Comparison of ENCODE assay signal across 23 cellular contexts in genomic region chr3:190558316-190558715, GRCh38. TPM values are rescaled to one million over a fixed set of nuclear protein-coding genes. Genes with fewer than 3 reads are reported as not detected.
DNase-seq lines count a peak whose midpoint lies in the region; ATAC-seq, FAIRE-seq and TF ChIP-seq lines count a peak whose summit lies in the region.
"Had no signal": no experiment of that assay in that cellular context is flagged by ENCODE, and none has a peak within 500 bp of the region (broad histone marks: within the 10 kb centered on the region; RNA-seq: fewer than 3 reads in every experiment).

No MANE protein-coding gene starts in this region.

- H3K9me2 ChIP-seq in MM.1S (replicated peaks; ENCODE audit: insufficient read depth, low read length), result no peaks in the 10 kb centered on the region

- H3F3A ChIP-seq in MM.1S (ENCODE audit: insufficient read depth, low read length) (no peaks in the 10 kb centered on the region), smooth muscle cell (ENCODE audit: low read depth) (peaks cover 6% of the 10 kb centered on the region)

- H3K36me3 ChIP-seq in right lobe of liver, result no peaks in the 10 kb centered on the region
- peaks cover 0 to 2% of the 10 kb centered on the region in 2 experiments; a peak in 3 of 5 replicates for H3K36me3 ChIP-seq in HepG2 (replicated peaks in 1 of 2; ENCODE audit: control insufficient read depth in 1 of 2, insufficient read depth in 2 of 2, low read length in 2 of 2)
- H3K36me3 ChIP-seq in MM.1S (replicated peaks; ENCODE audit: insufficient read depth, low read length), result no peaks in the 10 kb centered on the region
- peaks cover 18% of the 10 kb centered on the region for H3K36me3 ChIP-seq in smooth muscle cell (ENCODE audit: low read depth)
- no peaks in the 10 kb centered on the region for H3K36me3 ChIP-seq in BE2C

- intact Hi-C loops in right lobe of liver (cut with DNase I), result no loop called here
- intact Hi-C loops in HepG2 (cut with micrococcal nuclease; ENCODE audit: unreplicated experiment), result no loop called here

- H3K79me2 ChIP-seq in HepG2 (ENCODE audit: insufficient read depth, low read length) (peaks cover 11% of the 10 kb centered on the region), MM.1S (ENCODE audit: low read length) (no peaks in the 10 kb centered on the region), smooth muscle cell (ENCODE audit: low read depth) (peaks cover 5% of the 10 kb centered on the region)

- no peak for TF ChIP-seq EP300 in HepG2 (IDR thresholded peaks at IDR 0.05; ENCODE audit: low read depth in 2 of 2, low read length in 2 of 2)
- no peak for TF ChIP-seq EP300 in HepG2 (CRISPR knock-in tag; IDR thresholded peaks at IDR 0.05; ENCODE audit: borderline replicate concordance)

- CTCF ChIA-PET in HepG2 (lab: Yijun Ruan, JAX; ENCODE audit: low intra/inter-chr PET ratio, low total read pairs), result no interaction called here

- H3K27me3 ChIP-seq in right lobe of liver (no peaks in the 10 kb centered on the region), HepG2 (ENCODE audit: control insufficient read depth in 1 of 2, insufficient read depth in 2 of 2, low read length in 2 of 2) (no peaks in the 10 kb centered on the region), MM.1S (replicated peaks; ENCODE audit: insufficient read depth, low read length) (no peaks in the 10 kb centered on the region), smooth muscle cell (ENCODE audit: low read depth) (no peaks in the 10 kb centered on the region), BE2C (no peaks in the 10 kb centered on the region)
- H3K27me3 ChIP-seq: BLaER1 treated with 17β-estradiol and CSF1 and Interleukin-3, amounts not matched to agents 10 nM and 100 nM had no signal

- DNase-seq in right lobe of liver (no peak), HepG2 (ENCODE audit: low spot score) (no peak), MM.1S (no peak), smooth muscle cell (lab: John Stamatoyannopoulos, UW; ENCODE audit: unreplicated experiment) (no peak), NCI-H1092 (lab: John Stamatoyannopoulos, UW) (no peak), BE2C (no peak), NCI-H1417 treated with DMSO at 0.1 percent for 48 hours (lab: John Stamatoyannopoulos, UW) (no peak)
- DNase-seq: 8988T; CD8-positive, alpha-beta T cell; DMS 273 treated with DMSO at 0.1 percent for 48 hours; DMS53; DND-41; EL; GOT3; H7; HFFc6; KBM-7 had no signal

- POLR2A ChIA-PET in HepG2 (lab: Yijun Ruan, JAX), result no interaction called here

- H3K4me3 ChIP-seq in right lobe of liver (no peak overlapping the region), HepG2 (replicated peaks in 1 of 3; ENCODE audit: insufficient read depth in 1 of 3, low read depth in 2 of 3, low read length in 3 of 3) (no peak overlapping the region), MM.1S (ENCODE audit: low read length) (no peak overlapping the region), smooth muscle cell (no peak overlapping the region), BE2C (ENCODE audit: low read depth, low read length) (no peak overlapping the region)
- H3K4me3 ChIP-seq: BLaER1 treated with 17β-estradiol and CSF1 and Interleukin-3, amounts not matched to agents 10 nM and 100 nM had no signal

- no peak for FAIRE-seq in HepG2 (lab: Jason Lieb, UNC)
- FAIRE-seq: GM12891, HTR-8/SVneo had no signal

- H3K9me3 ChIP-seq in right lobe of liver (no peaks in the 10 kb centered on the region), HepG2 (ENCODE audit: low read length) (0 out of 2 replicates have a peak, but pooled peaks cover 3% of the 10 kb centered on the region), MM.1S (replicated peaks; ENCODE audit: insufficient read depth, low read length) (no peaks in the 10 kb centered on the region), smooth muscle cell (replicated peaks; ENCODE audit: low read depth) (no peaks in the 10 kb centered on the region), BE2C (no peaks in the 10 kb centered on the region)

- H3K9ac ChIP-seq in HepG2 (ENCODE audit: insufficient read depth, low read depth, low read length), result no peak overlapping the region
- H3K9ac ChIP-seq in MM.1S (ENCODE audit: low read length), result no peak overlapping the region
- H3K9ac ChIP-seq in smooth muscle cell (ENCODE audit: low read depth), result no peak overlapping the region
- H3K9ac ChIP-seq: BLaER1 treated with 17β-estradiol and CSF1 and Interleukin-3, amounts not matched to agents 10 nM and 100 nM had no signal

- H4K20me1 ChIP-seq in HepG2 (ENCODE audit: insufficient read depth, low read length) (no peaks in the 10 kb centered on the region), MM.1S (ENCODE audit: insufficient read depth, low read length) (no peaks in the 10 kb centered on the region), smooth muscle cell (ENCODE audit: low read depth) (no peaks in the 10 kb centered on the region)
- H4K20me1 ChIP-seq: BLaER1 treated with 17β-estradiol and CSF1 and Interleukin-3, amounts not matched to agents 10 nM and 100 nM had no signal

- H3K4me1 ChIP-seq in right lobe of liver, result peaks cover 0 to 43% (median 8%) of the 10 kb centered on the region in 4 donors
- H3K4me1 ChIP-seq in HepG2 (ENCODE audit: insufficient read depth, low read length), result peaks cover 36% of the 10 kb centered on the region
- H3K4me1 ChIP-seq in MM.1S (ENCODE audit: low read length), result peaks cover 20% of the 10 kb centered on the region
- H3K4me1 ChIP-seq in smooth muscle cell (ENCODE audit: low read depth), result peaks cover 7% of the 10 kb centered on the region
- H3K4me1 ChIP-seq in BE2C, result no peaks in the 10 kb centered on the region

- TF ChIP-seq RAD21 in HepG2 (CRISPR knock-in tag; IDR thresholded peaks at IDR 0.05), result no peak

- no TSS peak for BruUV-seq in HepG2 (replicated peaks; lab: Mats Ljungman, UMichigan)

- TF ChIP-seq POLR2A in right lobe of liver (IDR thresholded peaks at IDR 0.05), result no peak
- TF ChIP-seq POLR2A in HepG2 (IDR thresholded peaks at IDR 0.05; ENCODE audit: insufficient read depth in 1 of 2, low read depth in 2 of 2, low read length in 2 of 2), result no peak

- H3K4me2 ChIP-seq in HepG2 (ENCODE audit: low read depth, low read length), result no peak overlapping the region
- H3K4me2 ChIP-seq in MM.1S (ENCODE audit: low read depth, low read length), result peak overlapping the region; percentile 7; the same call in 1 of the 2 replicates
- H3K4me2 ChIP-seq in smooth muscle cell, result no peak overlapping the region

- ATAC-seq in right lobe of liver (no peak), HepG2 (no peak), GM18909 (IDR thresholded peaks at IDR 0.05; ENCODE audit: poor library complexity, unreplicated experiment) (peak; percentile 45)
- ATAC-seq: CD8-positive, alpha-beta T cell; HCT116 had no signal

- H2AFZ ChIP-seq in HepG2 (ENCODE audit: low read length) (no peak overlapping the region), MM.1S (ENCODE audit: low read length) (no peak overlapping the region), smooth muscle cell (ENCODE audit: low read depth) (no peak overlapping the region)

- H3K27ac ChIP-seq in right lobe of liver, result peak overlapping the region in 2 of 3 donors; percentile 78 to 84
- H3K27ac ChIP-seq in HepG2 (ENCODE audit: extremely low read length, insufficient read depth, low read length), result no peak overlapping the region
- H3K27ac ChIP-seq in MM.1S (ENCODE audit: low read length), result no peak overlapping the region
- H3K27ac ChIP-seq in smooth muscle cell (ENCODE audit: low read depth), result peak overlapping the region; percentile 16
- H3K27ac ChIP-seq: BLaER1 treated with 17β-estradiol and CSF1 and Interleukin-3, amounts not matched to agents 10 nM and 100 nM had no signal

- TF ChIP-seq CTCF in right lobe of liver (IDR thresholded peaks at IDR 0.05) (no peak), HepG2 (CRISPR knock-in tag; IDR thresholded peaks at IDR 0.05) (no peak), MM.1S (IDR thresholded peaks at IDR 0.05; ENCODE audit: low read length) (no peak), smooth muscle cell (IDR thresholded peaks at IDR 0.05; ENCODE audit: borderline replicate concordance, insufficient read depth, poor library complexity, severe bottlenecking) (no peak), BE2C (IDR thresholded peaks at IDR 0.05; ENCODE audit: low read depth, low read length) (no peak)

- 91% methylated on average over 1 of the region's 1 CpG for WGBS in right lobe of liver (ENCODE audit: insufficient coverage, low coverage, low lambda C conversion rate, missing lambda C conversion rate)
- 98% methylated on average over 1 of the region's 1 CpG for WGBS in HepG2 (ENCODE audit: low lambda C conversion rate)
- WGBS in smooth muscle cell (ENCODE audit: low lambda C conversion rate), result 97% methylated on average over 1 of the region's 1 CpG

- in situ Hi-C loops in HepG2 (cut with HindIII; ENCODE audit: extremely low pct_ligation_motif_present, low pct_unique_long_range_greater_than_20kb), result no loop called here

TF ChIP-seq in HepG2, 621 proteins besides CTCF, POLR2A, EP300 and RAD21 (continues in another document):
- TF ChIP-seq YEATS4 (CRISPR knock-in tag; IDR thresholded peaks at IDR 0.05; ENCODE audit: borderline replicate concordance) (no peak), ZFP90 (CRISPR knock-in tag; IDR thresholded peaks at IDR 0.05; ENCODE audit: borderline replicate concordance) (no peak)

RNA-seq across cellular contexts. Expression of gene IL1RAP, which starts 44.4 kb away (rescaled TPM):
- total RNA-seq in right lobe of liver (100 to 1,000 TPM in 1 of 6 experiments, 10 to 100 TPM in 5; 44.6 to 142 (median 60.5) TPM), HepG2 (2016; rRNA removed; fragmentation: Illumina TruSeq; extraction: Trizol) (11.6 and 18.3 TPM in 2 replicates), smooth muscle cell (49.1 and 53.5 TPM in 2 replicates)
- total RNA-seq in HepG2 (2016; cell fraction: cytosol; rRNA removed; fragmentation: Illumina TruSeq; extraction: Trizol; ENCODE audit: low read depth), result 2.1 and 3.3 TPM in 2 replicates
- total RNA-seq in HepG2 (2016; cell fraction: insoluble cytoplasmic fraction; rRNA removed; fragmentation: Illumina TruSeq; extraction: Trizol), result 13.4 and 17.4 TPM in 2 replicates
- 5.0 and 5.2 TPM in 2 replicates for total RNA-seq in HepG2 (2016; cell fraction: membrane; rRNA removed; fragmentation: Illumina TruSeq; extraction: Trizol)
- total RNA-seq in HepG2 (2016; cell fraction: nucleus; rRNA removed; fragmentation: Illumina TruSeq; extraction: Trizol), result 36.6 and 41.3 TPM in 2 replicates
- polyA plus RNA-seq in HepG2 (2011; rRNA removed) (54.9 and 57.9 TPM in 2 replicates), smooth muscle cell (13.5 and 16.5 TPM in 2 replicates)
- polyA plus RNA-seq in HepG2 (2011; cell fraction: cytosol; rRNA removed), result 35.4 and 47.2 TPM in 2 replicates
- polyA plus RNA-seq in HepG2 (2011; cell fraction: nucleus; rRNA removed), result 37.9 and 42.4 TPM in 2 replicates
- 25.1 and 30.4 TPM in 2 replicates for polyA plus RNA-seq in HepG2 (2012)
- polyA plus RNA-seq in HepG2 (2016; cell fraction: cytosol; fragmentation: Illumina TruSeq; extraction: Trizol; ENCODE audit: low read depth), result 1.1 and 1.3 TPM in 2 replicates
- polyA plus RNA-seq in HepG2 (2016; cell fraction: insoluble cytoplasmic fraction; fragmentation: Illumina TruSeq; extraction: Trizol; ENCODE audit: low read depth), result 9.5 and 10.6 TPM in 2 replicates
- polyA plus RNA-seq in HepG2 (2016; cell fraction: membrane; fragmentation: Illumina TruSeq; extraction: Trizol; ENCODE audit: low read depth), result 1.9 and 2.1 TPM in 2 replicates
- polyA plus RNA-seq in HepG2 (2016; cell fraction: nucleus; fragmentation: Illumina TruSeq; extraction: Trizol; ENCODE audit: insufficient read depth, low read depth), result 23.6 and 24.7 TPM in 2 replicates
- polyA minus RNA-seq in HepG2 (2011; rRNA and poly(A)+ RNA removed; ENCODE audit: low replicate concordance), result 31.1 and 117 TPM in 2 replicates
- polyA minus RNA-seq in HepG2 (2011; cell fraction: cytosol; rRNA and poly(A)+ RNA removed), result 59.6 and 82.5 TPM in 2 replicates
- polyA minus RNA-seq in HepG2 (2011; cell fraction: nucleus; rRNA and poly(A)+ RNA removed), result 162 and 189 TPM in 2 replicates
- polyA plus RNA-seq in BE2C (2012; ENCODE audit: insufficient read depth, insufficient read length, low read depth), result 0.25 TPM
- total RNA-seq: G401 had no signal

Comparison
In these comparisons a context has a peak if more than half of its experiments do, and no peak if none do; other contexts are left out.
1. H3K27ac ChIP-seq: peak in right lobe of liver (2 of 3) and smooth muscle cell (single experiment); none in HepG2 (single experiment) and MM.1S (single experiment).